Comparison of ENCODE assay signal across 9 cellular contexts in the genomic region with DNA sequence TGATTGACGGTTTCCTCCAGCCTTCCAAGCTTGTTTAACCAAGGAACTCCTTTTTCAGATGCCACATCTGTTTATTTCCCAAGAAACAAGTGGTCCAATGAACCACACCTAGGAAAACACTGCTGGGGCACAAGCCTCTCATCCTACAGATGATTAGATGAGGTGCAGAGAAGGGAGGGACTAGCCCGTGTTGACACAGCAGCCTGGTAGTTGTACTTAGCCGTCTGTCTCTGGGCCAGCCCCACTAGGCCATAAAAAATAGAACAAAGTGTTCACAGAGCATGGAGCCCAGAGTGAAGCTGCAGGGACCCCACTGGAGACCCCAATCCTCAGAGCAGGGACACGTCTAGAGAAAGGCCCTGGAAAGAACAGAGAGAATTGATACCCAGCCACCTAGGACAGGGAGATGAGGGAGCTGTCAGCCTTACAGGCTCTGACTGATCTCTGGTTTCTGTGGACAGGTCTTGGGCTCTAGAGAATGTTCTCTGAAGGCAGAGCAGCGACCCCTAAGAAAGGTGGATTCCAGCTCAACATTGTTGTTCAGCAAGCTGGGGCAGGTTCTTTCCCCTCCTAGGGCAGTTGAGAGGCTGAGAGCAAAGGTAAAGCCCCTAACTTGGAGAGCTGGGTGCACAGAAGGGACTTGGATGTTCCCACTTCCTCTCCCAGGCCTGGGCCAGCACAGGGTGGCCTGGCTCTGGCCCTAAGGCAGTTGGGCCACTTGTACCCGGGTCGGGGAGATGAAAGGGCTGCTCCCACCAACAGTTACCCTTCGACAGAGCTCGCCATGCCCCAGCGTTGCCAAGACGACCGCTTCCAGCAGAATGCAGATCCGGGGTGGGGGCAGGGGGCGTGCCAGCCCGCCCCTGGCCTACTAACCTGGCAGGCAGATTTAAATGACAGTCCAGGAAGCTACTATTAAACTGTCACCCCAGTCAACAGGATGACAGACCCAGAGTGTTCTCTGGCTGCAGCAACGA.
DNase-seq lines count a peak whose midpoint lies in the region; ATAC-seq and TF ChIP-seq lines count a peak whose summit lies in the region.
"Had no signal": no experiment of that assay in that cellular context is flagged by ENCODE, and none has a peak within 500 bp of the region (broad histone marks: within the 10 kb centered on the region; RNA-seq: fewer than 3 reads in every experiment).

No MANE protein-coding gene starts in this region.

- ATAC-seq in GM19455 (IDR thresholded peaks at IDR 0.05; ENCODE audit: unreplicated experiment) = no peak

- no peak for TF ChIP-seq CTCF in GM13976 (IDR thresholded peaks at IDR 0.05; ENCODE audit: borderline replicate concordance, control extremely low read depth, extremely low read depth, insufficient read depth, missing control alignments)

- peak; percentile 33 for DNase-seq in AG08395 (ENCODE audit: low spot score)
- peak; percentile 78 for DNase-seq in GM13976 (ENCODE audit: low spot score)
- peak; percentile 39 for DNase-seq in NCI-H510A (lab: John Stamatoyannopoulos, UW)
- DNase-seq in epithelial cell of prostate (ENCODE audit: low read depth, low spot score) = no peak
- DNase-seq in middle frontal gyrus (ENCODE audit: extremely low spot score, low spot score) = no peak
- DNase-seq in NCI-H1048 (lab: John Stamatoyannopoulos, UW) = no peak
- DNase-seq in NOMO-1 treated with dmso at 0.1 percent for 144 hours (lab: John Stamatoyannopoulos, UW; ENCODE audit: unreplicated experiment) = no peak
- DNase-seq: MG63 had no signal

- in situ Hi-C loops in GM13976 (cut with MboI; ENCODE audit: low sequenced_read_pairs, unreplicated experiment) = loop anchor here (10.0 kb wide), 1 partner anchor 61 kb away; a partner anchor contains a TSS

- H3K27ac ChIP-seq in epithelial cell of prostate = peak overlapping the region; percentile 20

Comparison
In these comparisons a context has a peak if more than half of its experiments do, and no peak if none do; other contexts are left out.
1. DNase-seq: peak in AG08395 (single experiment), GM13976 (single experiment) and NCI-H510A (single experiment); none in epithelial cell of prostate (single experiment), middle frontal gyrus (single experiment), NCI-H1048 (single experiment) and NOMO-1 treated with dmso at 0.1 percent for 144 hours (single experiment).